8 cellular contexts compared by ENCODE assay signal in the genomic region with DNA sequence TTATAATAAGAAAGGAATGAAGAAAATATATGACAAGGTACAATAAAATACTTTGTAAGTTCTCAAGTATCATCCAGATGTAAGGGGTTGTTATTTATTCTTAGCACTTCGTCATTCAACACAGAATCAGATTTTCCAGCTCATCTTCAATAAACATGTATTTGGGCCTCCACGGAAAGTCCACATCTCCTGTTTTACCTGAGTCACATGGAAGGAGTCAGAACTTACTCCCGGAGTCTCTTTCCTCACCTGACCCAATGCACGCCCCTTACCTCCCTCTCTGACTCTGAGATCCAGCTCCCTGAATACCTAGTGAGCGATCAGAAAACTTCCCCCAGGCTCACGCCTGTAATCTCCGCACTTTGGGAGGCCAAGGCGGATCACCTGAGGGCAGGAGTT. TPM values are rescaled to one million over a fixed set of nuclear protein-coding genes. Genes with fewer than 3 reads are reported as not detected.
DNase-seq lines count a peak whose midpoint lies in the region; ATAC-seq and TF ChIP-seq lines count a peak whose summit lies in the region.

No MANE protein-coding gene starts in this region.

- H2AFZ ChIP-seq in neuronal stem cell (ENCODE audit: low read length): no peak overlapping the region

- no peak overlapping the region for H4K91ac ChIP-seq in neuronal stem cell (ENCODE audit: low read depth, low read length, poor library complexity)

- DNase-seq in NT2/D1 (ENCODE audit: low read depth, low spot score): no peak
- DNase-seq in effector memory CD8-positive, alpha-beta T cell: no peak
- no peak for DNase-seq in neuronal stem cell (ENCODE audit: low spot score)
- no peak for DNase-seq in Ammon's horn (ENCODE audit: low spot score)
- no peak for DNase-seq in NCI-H2029 (lab: John Stamatoyannopoulos, UW)

- H3K4me1 Mint-ChIP-seq in effector memory CD8-positive, alpha-beta T cell (ENCODE audit: low read depth in 2 of 2): peaks cover 56 to 57% of the 10 kb centered on the region in 2 donors

- H3K36me3 Mint-ChIP-seq in effector memory CD8-positive, alpha-beta T cell (ENCODE audit: insufficient read depth): peaks cover 54% of the 10 kb centered on the region

- H3K18ac ChIP-seq in neuronal stem cell (ENCODE audit: low read length): peak overlapping the region; percentile 23

- H3K27ac ChIP-seq in C4-2B: peak overlapping the region; percentile 97
- H3K27ac ChIP-seq in neuronal stem cell (replicated peaks; ENCODE audit: low read length): no peak overlapping the region

- H3K4me3 ChIP-seq in NT2/D1 (ENCODE audit: insufficient read length, low read depth) (peak overlapping the region; percentile 70), neuronal stem cell (ENCODE audit: low read length in 2 of 2) (peak overlapping the region in 1 of 2 donors; percentile 61)

- no peak for TF ChIP-seq CTCF in C4-2B (conservative IDR thresholded peaks at IDR 0.05)

- no peak overlapping the region for H2BK5ac ChIP-seq in neuronal stem cell (ENCODE audit: low read length)

- H3K36me3 ChIP-seq in NT2/D1 (ENCODE audit: insufficient read depth, insufficient read length, low read length) (no peaks in the 10 kb centered on the region), neuronal stem cell (replicated peaks in 1 of 2; ENCODE audit: control insufficient read depth in 2 of 2, insufficient read depth in 2 of 2, low read length in 2 of 2) (peaks cover 0 to 1% of the 10 kb centered on the region in 2 donors)

- no peaks in the 10 kb centered on the region for H3K9me3 ChIP-seq in NT2/D1 (ENCODE audit: insufficient read depth, low read length)
- H3K9me3 ChIP-seq in neuronal stem cell (replicated peaks in 1 of 2; ENCODE audit: control insufficient read depth in 2 of 2, insufficient read depth in 1 of 2, low read depth in 1 of 2, low read length in 2 of 2): peaks cover 0 to 2% of the 10 kb centered on the region in 2 donors

- H3K4me1 ChIP-seq in NT2/D1 (ENCODE audit: insufficient read depth, insufficient read length) (peaks cover 24% of the 10 kb centered on the region), neuronal stem cell (ENCODE audit: control insufficient read depth in 2 of 2, insufficient read depth in 1 of 2, low read depth in 1 of 2, low read length in 2 of 2) (peaks cover 25 to 33% of the 10 kb centered on the region in 2 donors)

- H2BK12ac ChIP-seq in neuronal stem cell (ENCODE audit: low read length): no peak overlapping the region

- no peak overlapping the region for H3K4me2 ChIP-seq in neuronal stem cell (ENCODE audit: insufficient read depth, low read length, poor library complexity, severe bottlenecking)

- H3K4me3 Mint-ChIP-seq in effector memory CD8-positive, alpha-beta T cell: peak overlapping the region; percentile 91 to 94

- H3K27me3 Mint-ChIP-seq in effector memory CD8-positive, alpha-beta T cell: no peaks in the 10 kb centered on the region

- H3K4ac ChIP-seq in neuronal stem cell (ENCODE audit: low read length): no peak overlapping the region

- peak overlapping the region; percentile 44 for H2AK5ac ChIP-seq in neuronal stem cell (ENCODE audit: low read depth, low read length)

- H3K9ac ChIP-seq in NT2/D1 (ENCODE audit: insufficient read length, low read depth) (peak overlapping the region; percentile 89), neuronal stem cell (ENCODE audit: low read depth, low read length, poor library complexity) (no peak overlapping the region)

- WGBS in neuronal stem cell (ENCODE audit: extremely low coverage in 2 of 2, insufficient read length in 2 of 2, insufficient replicate concordance in 1 of 2), 2 donors: no CpG with 5 or more reads among the region's 8 CpGs

- H2BK120ac ChIP-seq in neuronal stem cell (ENCODE audit: low read depth, low read length): no peak overlapping the region

- H2BK15ac ChIP-seq in neuronal stem cell (ENCODE audit: low read length): no peak overlapping the region

- no peak overlapping the region for H3K14ac ChIP-seq in neuronal stem cell (ENCODE audit: low read length)

- H3K79me1 ChIP-seq in neuronal stem cell (ENCODE audit: low read depth, low read length): no peaks in the 10 kb centered on the region

- no peaks in the 10 kb centered on the region for H3K9me3 Mint-ChIP-seq in effector memory CD8-positive, alpha-beta T cell

- no peak overlapping the region for H3K23ac ChIP-seq in neuronal stem cell (ENCODE audit: low read depth, low read length, poor library complexity)

- peak overlapping the region; percentile 99 to 100 for H3K27ac Mint-ChIP-seq in effector memory CD8-positive, alpha-beta T cell

- no peak for ATAC-seq in effector memory CD8-positive, alpha-beta T cell (replicated peaks)
- ATAC-seq in HG03469 (IDR thresholded peaks at IDR 0.05; ENCODE audit: unreplicated experiment): no peak
- ATAC-seq in HG03039 (IDR thresholded peaks at IDR 0.05; ENCODE audit: unreplicated experiment): no peak

- H3K27me3 ChIP-seq in NT2/D1 (ENCODE audit: insufficient read depth, insufficient read length): no peaks in the 10 kb centered on the region
- H3K27me3 ChIP-seq in neuronal stem cell (ENCODE audit: control insufficient read depth in 3 of 3, insufficient read depth in 3 of 3, low read depth in 1 of 3, low read length in 3 of 3): no peaks in the 10 kb centered on the region

- H4K8ac ChIP-seq in neuronal stem cell (ENCODE audit: low read depth, low read length): no peak overlapping the region

RNA-seq across cellular contexts. Expression of gene PMVK, which starts 1.5 kb away (rescaled TPM):
- 23.2 TPM for polyA plus RNA-seq in neuronal stem cell (2013, experiment 1 of 2)
- 23.3 TPM for polyA plus RNA-seq in neuronal stem cell (2013, experiment 2 of 2)

RNA-seq across cellular contexts. Expression of gene PBXIP1, which starts 17.9 kb away (rescaled TPM):
- 21.9 TPM for polyA plus RNA-seq in neuronal stem cell (2013, experiment 1 of 2)
- 21.6 TPM for polyA plus RNA-seq in neuronal stem cell (2013, experiment 2 of 2)

RNA-seq across cellular contexts. Expression of gene PYGO2, which starts 23.6 kb away (rescaled TPM):
- polyA plus RNA-seq in neuronal stem cell (2013, experiment 1 of 2): 48.6 TPM
- polyA plus RNA-seq in neuronal stem cell (2013, experiment 2 of 2): 48.1 TPM

RNA-seq across cellular contexts. Expression of gene SHC1, which starts 32.6 kb away (rescaled TPM):
- polyA plus RNA-seq in neuronal stem cell (2013, experiment 1 of 2): 95.8 TPM
- 97.1 TPM for polyA plus RNA-seq in neuronal stem cell (2013, experiment 2 of 2)

RNA-seq across cellular contexts. Expression of gene CKS1B, which starts 36.5 kb away (rescaled TPM):
- polyA plus RNA-seq in neuronal stem cell (2013, experiment 1 of 2): 629 TPM
- 633 TPM for polyA plus RNA-seq in neuronal stem cell (2013, experiment 2 of 2)
